ENCODE assay signal across 1 cellular context in genomic region chr6:39934060-39934757, GRCh38.
TF ChIP-seq lines count a peak whose summit lies in the region.

Gene MOCS1 (minus strand): TSS chr6:39934462. CDS start chr6:39934417, 45 bp downstream.

TF ChIP-seq in HepG2, 621 proteins besides CTCF, POLR2A, EP300 and RAD21 (continued from another document and continues in another):
- TF ChIP-seq E2F5 (CRISPR knock-in tag; conservative IDR thresholded peaks at IDR 0.05) (0 out of 2 replicates have a peak, but pooled peaks have one; percentile 35), MAFG (CRISPR knock-in tag; IDR thresholded peaks at IDR 0.05) (no peak), POGZ (CRISPR knock-in tag; IDR thresholded peaks at IDR 0.05) (peak; percentile 61; the same call in 1 of the 2 replicates), ZNF724P (CRISPR knock-in tag; IDR thresholded peaks at IDR 0.05; ENCODE audit: borderline replicate concordance) (0 out of 2 replicates have a peak, but pooled peaks have one; percentile 54), ZNF605 (CRISPR knock-in tag; IDR thresholded peaks at IDR 0.05) (peak; percentile 81), TAF15 (IDR thresholded peaks at IDR 0.05; ENCODE audit: low read depth, low read length, poor library complexity, severe bottlenecking) (peak; percentile 42), ZNF441 (CRISPR knock-in tag; IDR thresholded peaks at IDR 0.05; ENCODE audit: borderline replicate concordance) (peak; percentile 39; the same call in 1 of the 2 replicates), ZFP36L1 (CRISPR knock-in tag; IDR thresholded peaks at IDR 0.05) (peak; percentile 85; the same call in 1 of the 2 replicates), RFX3 (CRISPR knock-in tag; IDR thresholded peaks at IDR 0.05) (no peak), ZNF274 (CRISPR knock-in tag; IDR thresholded peaks at IDR 0.05) (peak; percentile 93), CBFB (CRISPR knock-in tag; IDR thresholded peaks at IDR 0.05) (peak; percentile 56; the same call in 1 of the 2 replicates), SUZ12 (IDR thresholded peaks at IDR 0.05; ENCODE audit: low read depth, low read length) (peak; percentile 51), ZFP1 (CRISPR knock-in tag; IDR thresholded peaks at IDR 0.05) (no peak), ZNF414 (CRISPR knock-in tag; IDR thresholded peaks at IDR 0.05) (0 out of 2 replicates have a peak, but pooled peaks have one; percentile 75), SKIL (CRISPR knock-in tag; IDR thresholded peaks at IDR 0.05; ENCODE audit: borderline replicate concordance) (no peak), RBFOX2 (IDR thresholded peaks at IDR 0.05; ENCODE audit: low read depth, low read length) (peak; percentile 89), ZNF20 (CRISPR knock-in tag; IDR thresholded peaks at IDR 0.05) (peak; percentile 100), KDM6A (CRISPR knock-in tag; IDR thresholded peaks at IDR 0.05; ENCODE audit: low read depth) (0 out of 2 replicates have a peak, but pooled peaks have one; percentile 23), CENPT (CRISPR knock-in tag; IDR thresholded peaks at IDR 0.05; ENCODE audit: low read depth) (peak; percentile 77; the same call in 1 of the 2 replicates), SP2 (CRISPR knock-in tag; IDR thresholded peaks at IDR 0.05) (0 out of 2 replicates have a peak, but pooled peaks have one; percentile 50), THAP11 (CRISPR knock-in tag; IDR thresholded peaks at IDR 0.05) (peak; percentile 98), AHR (CRISPR knock-in tag; IDR thresholded peaks at IDR 0.05) (0 out of 2 replicates have a peak, but pooled peaks have one; percentile 46), TBP (CRISPR knock-in tag; IDR thresholded peaks at IDR 0.05) (no peak), NFKBIZ (CRISPR knock-in tag; IDR thresholded peaks at IDR 0.05) (peak; percentile 38; the same call in 1 of the 2 replicates), CBX5 (CRISPR knock-in tag; IDR thresholded peaks at IDR 0.05; ENCODE audit: borderline replicate concordance) (peak; percentile 67; the same call in 1 of the 2 replicates), POLR2AphosphoS5 (IDR thresholded peaks at IDR 0.05; ENCODE audit: low read depth, low read length) (peak; percentile 78), ZNF709 (CRISPR knock-in tag; IDR thresholded peaks at IDR 0.05) (no peak), CHD2 (IDR thresholded peaks at IDR 0.05; ENCODE audit: low read depth, low read length) (no peak), TGIF2 (CRISPR knock-in tag; IDR thresholded peaks at IDR 0.05) (no peak), MAX (IDR thresholded peaks at IDR 0.05) (peak; percentile 1; the same call in 1 of the 2 replicates), MTF2 (CRISPR knock-in tag; IDR thresholded peaks at IDR 0.05; ENCODE audit: borderline replicate concordance) (peak; percentile 86; the same call in 1 of the 2 replicates), FOXC1 (CRISPR knock-in tag; IDR thresholded peaks at IDR 0.05; ENCODE audit: borderline replicate concordance) (0 out of 2 replicates have a peak, but pooled peaks have one; percentile 76), NFIC (IDR thresholded peaks at IDR 0.05; ENCODE audit: low read length) (no peak), ZBTB7B (CRISPR knock-in tag; IDR thresholded peaks at IDR 0.05) (peak; percentile 82), ZBTB14 (CRISPR knock-in tag; IDR thresholded peaks at IDR 0.05) (peak; percentile 53; the same call in 1 of the 2 replicates), MXD4 (CRISPR knock-in tag; IDR thresholded peaks at IDR 0.05) (peak; percentile 64; the same call in 1 of the 2 replicates), REXO4 (CRISPR knock-in tag; IDR thresholded peaks at IDR 0.05; ENCODE audit: borderline replicate concordance) (peak; percentile 42; the same call in 1 of the 2 replicates), FOXO1 (CRISPR knock-in tag; IDR thresholded peaks at IDR 0.05) (peak; percentile 48; the same call in 1 of the 2 replicates), THRA (CRISPR knock-in tag; IDR thresholded peaks at IDR 0.05; ENCODE audit: borderline replicate concordance) (peak; percentile 38; the same call in 1 of the 2 replicates), ZBTB46 (CRISPR knock-in tag; IDR thresholded peaks at IDR 0.05; ENCODE audit: borderline replicate concordance) (no peak), SMARCC2 (IDR thresholded peaks at IDR 0.05) (no peak), POGK (CRISPR knock-in tag; conservative IDR thresholded peaks at IDR 0.05) (peak; percentile 73; the same call in 1 of the 2 replicates), ZNF557 (CRISPR knock-in tag; IDR thresholded peaks at IDR 0.05) (no peak), HDAC2 (CRISPR knock-in tag; IDR thresholded peaks at IDR 0.05) (peak; percentile 55; the same call in 1 of the 2 replicates), ZNF644 (CRISPR knock-in tag; IDR thresholded peaks at IDR 0.05; ENCODE audit: low read depth) (0 out of 2 replicates have a peak, but pooled peaks have one; percentile 12), ZNF292 (CRISPR knock-in tag; IDR thresholded peaks at IDR 0.05; ENCODE audit: borderline replicate concordance, low read depth) (0 out of 2 replicates have a peak, but pooled peaks have one; percentile 21), HNF1B (CRISPR knock-in tag; IDR thresholded peaks at IDR 0.05) (peak; percentile 54; the same call in 1 of the 2 replicates), ZFP41 (CRISPR knock-in tag; IDR thresholded peaks at IDR 0.05; ENCODE audit: borderline replicate concordance) (peak; percentile 69; the same call in 1 of the 2 replicates), SP4 (CRISPR knock-in tag; IDR thresholded peaks at IDR 0.05) (peak; percentile 63; the same call in 1 of the 2 replicates), DRAP1 (CRISPR knock-in tag; IDR thresholded peaks at IDR 0.05) (peak; percentile 85), ZBTB34 (CRISPR knock-in tag; IDR thresholded peaks at IDR 0.05) (no peak), KLF16 (CRISPR knock-in tag; IDR thresholded peaks at IDR 0.05) (peak in 1 of 2 experiments; percentile 79; a peak in 1 of 4 replicates), NFYB (CRISPR knock-in tag; IDR thresholded peaks at IDR 0.05) (peak; percentile 88), MBNL3 (CRISPR knock-in tag; conservative IDR thresholded peaks at IDR 0.05) (no peak), POLR2G (IDR thresholded peaks at IDR 0.05; ENCODE audit: low read depth, low read length) (peak; percentile 89), XRCC5 (optimal IDR thresholded peaks at IDR 0.05; ENCODE audit: low read length) (peak; percentile 46), ZBTB21 (CRISPR knock-in tag; IDR thresholded peaks at IDR 0.05) (no peak), NFE2L2 (IDR thresholded peaks at IDR 0.05; ENCODE audit: low read length) (no peak), GABPB1 (CRISPR knock-in tag; IDR thresholded peaks at IDR 0.05) (peak; percentile 90), ZNF335 (CRISPR knock-in tag; IDR thresholded peaks at IDR 0.05) (peak; percentile 46; the same call in 1 of the 2 replicates)
